ENCODE assay signal across 1 cellular context in the genomic region with DNA sequence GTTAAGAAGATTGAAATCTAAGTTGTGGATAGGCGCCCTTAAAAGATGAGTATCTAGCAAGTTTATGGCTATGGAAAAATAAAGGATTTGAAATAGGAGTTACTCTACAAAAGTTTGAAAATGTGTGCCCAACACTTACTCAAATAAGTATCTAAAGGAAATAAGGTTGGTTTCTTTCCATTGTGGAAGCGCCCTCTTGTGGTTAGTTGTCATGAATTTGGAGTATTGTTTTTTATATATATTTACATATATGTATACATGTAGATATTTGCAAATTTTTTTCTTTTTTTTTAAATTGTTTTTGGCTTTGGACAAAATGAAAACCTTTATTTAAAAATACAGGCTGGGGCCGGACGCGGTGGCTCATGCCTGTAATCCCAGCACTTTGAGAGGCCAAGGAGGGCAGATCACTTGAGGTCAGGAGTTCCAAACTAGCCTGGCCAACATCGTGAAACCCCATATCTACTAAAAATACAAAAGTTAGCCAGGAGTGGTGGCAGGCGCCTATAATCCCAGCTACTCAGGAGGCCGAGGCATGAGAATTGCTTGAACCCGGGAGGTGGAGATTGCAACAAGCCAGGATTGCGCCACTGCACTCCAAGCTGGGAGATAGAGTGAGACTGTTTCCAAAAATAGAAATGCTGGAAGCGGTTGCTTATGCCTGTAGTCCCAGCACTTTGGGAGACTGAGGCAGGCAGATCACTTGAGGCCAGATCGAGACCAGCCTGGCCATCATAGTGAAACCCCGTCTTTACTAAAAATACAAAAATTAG.
TF ChIP-seq lines count a peak whose summit lies in the region.

No MANE protein-coding gene starts in this region.

TF ChIP-seq in H1, 55 proteins besides CTCF, POLR2A, EP300 and RAD21:
- TF ChIP-seq PHF8 (conservative IDR thresholded peaks at IDR 0.05; ENCODE audit: low read depth, low read length) (no peak), CHD1 (IDR thresholded peaks at IDR 0.05; ENCODE audit: low read depth, low read length) (no peak), NANOG (IDR thresholded peaks at IDR 0.05; ENCODE audit: insufficient read depth, low read depth, low read length, poor library complexity, severe bottlenecking) (no peak), MAX (IDR thresholded peaks at IDR 0.05) (no peak), USF2 (IDR thresholded peaks at IDR 0.05; ENCODE audit: low read length) (no peak), BCL11A (IDR thresholded peaks at IDR 0.05; ENCODE audit: low read depth in 2 of 2, low read length in 2 of 2) (no peak), RXRA (IDR thresholded peaks at IDR 0.05; ENCODE audit: insufficient read depth, low read depth, low read length) (no peak), SIN3A (conservative IDR thresholded peaks at IDR 0.05 in 1 of 2, IDR thresholded peaks at IDR 0.05 in 1 of 2; ENCODE audit: low read depth in 1 of 2, low read length in 2 of 2) (no peak), ASH2L (IDR thresholded peaks at IDR 0.05; ENCODE audit: low read length) (no peak), HDAC2 (IDR thresholded peaks at IDR 0.05; ENCODE audit: borderline replicate concordance in 1 of 2, low read depth in 2 of 2, low read length in 2 of 2) (no peak)
